In genomic region chr1:53681647-53682368, GRCh38 we compare ENCODE assay signal across 9 cellular contexts. TPM values are rescaled to one million over a fixed set of nuclear protein-coding genes. Genes with fewer than 3 reads are reported as not detected.
A peak's percentile ranks its signal among the peaks of the same experiment; 100 is the strongest.
DNase-seq lines count a peak whose midpoint lies in the region; TF ChIP-seq lines count a peak whose summit lies in the region.
"Had no signal": no experiment of that assay in that cellular context is flagged by ENCODE, and none has a peak within 500 bp of the region (broad histone marks: within the 10 kb centered on the region; RNA-seq: fewer than 3 reads in every experiment).

No MANE protein-coding gene starts in this region.

- peaks cover 6 to 27% (median 10%) of the 10 kb centered on the region in 3 donors for H3K27me3 Mint-ChIP-seq in CD14-positive monocyte (ENCODE audit: low read depth in 3 of 3)

- H3K4me3 Mint-ChIP-seq in CD14-positive monocyte, result no peak overlapping the region

- H3K9me3 Mint-ChIP-seq in CD14-positive monocyte, result peaks cover 0 to 2% (median 0%) of the 10 kb centered on the region in 7 donors

- no peak overlapping the region for H3K27ac Mint-ChIP-seq in CD14-positive monocyte

- H3K4me1 Mint-ChIP-seq in CD14-positive monocyte, result peaks cover 15% of the 10 kb centered on the region

- intact Hi-C loops in CD14-positive monocyte (cut with micrococcal nuclease), result no loop called here

- no peak overlapping the region for H3K4me3 ChIP-seq in fibroblast of pulmonary artery (replicated peaks; ENCODE audit: low read depth, low read length)
- H3K4me3 ChIP-seq: upper lobe of left lung had no signal

- DNase-seq in SIG-M5 treated with dmso at 0.1 percent for 504 hours (lab: John Stamatoyannopoulos, UW; ENCODE audit: unreplicated experiment), result peak; percentile 9
- DNase-seq in SIG-M5 (lab: John Stamatoyannopoulos, UW), result no peak
- peak; percentile 7 for DNase-seq in NCI-H226
- DNase-seq in activated CD8-positive, alpha-beta memory T cell treated with anti-CD3 and anti-CD28 coated beads, Interleukin-2, amount 50 U/mL, for 48 hours, result peak; percentile 65
- DNase-seq in fibroblast of pulmonary artery (ENCODE audit: low read depth), result peak; percentile 36
- DNase-seq in putamen (ENCODE audit: low spot score), result peak; percentile 7
- no peak for DNase-seq in CD14-positive monocyte (ENCODE audit: low spot score)
- DNase-seq in occipital lobe (lab: John Stamatoyannopoulos, UW), result no peak

- TF ChIP-seq CTCF in fibroblast of pulmonary artery (IDR thresholded peaks at IDR 0.05; ENCODE audit: low read length, missing control alignments) (peak; percentile 49), CD14-positive monocyte (IDR thresholded peaks at IDR 0.05) (no peak)

- no peaks in the 10 kb centered on the region for H3K36me3 Mint-ChIP-seq in CD14-positive monocyte

RNA-seq across cellular contexts. Expression of gene GLIS1, which starts 57.2 kb away (rescaled TPM):
- polyA plus RNA-seq in CD14-positive monocyte, result not detected
- not detected for total RNA-seq in occipital lobe

Comparison
In these comparisons a context has a peak if more than half of its experiments do, and no peak if none do; other contexts are left out.
1. DNase-seq: peak in SIG-M5 treated with dmso at 0.1 percent for 504 hours (single experiment), NCI-H226 (single experiment), activated CD8-positive, alpha-beta memory T cell treated with anti-CD3 and anti-CD28 coated beads, Interleukin-2, amount 50 U/mL, for 48 hours (single experiment), fibroblast of pulmonary artery (single experiment) and putamen (single experiment); none in SIG-M5 (single experiment), CD14-positive monocyte (single experiment) and occipital lobe (single experiment).